In the genomic region with DNA sequence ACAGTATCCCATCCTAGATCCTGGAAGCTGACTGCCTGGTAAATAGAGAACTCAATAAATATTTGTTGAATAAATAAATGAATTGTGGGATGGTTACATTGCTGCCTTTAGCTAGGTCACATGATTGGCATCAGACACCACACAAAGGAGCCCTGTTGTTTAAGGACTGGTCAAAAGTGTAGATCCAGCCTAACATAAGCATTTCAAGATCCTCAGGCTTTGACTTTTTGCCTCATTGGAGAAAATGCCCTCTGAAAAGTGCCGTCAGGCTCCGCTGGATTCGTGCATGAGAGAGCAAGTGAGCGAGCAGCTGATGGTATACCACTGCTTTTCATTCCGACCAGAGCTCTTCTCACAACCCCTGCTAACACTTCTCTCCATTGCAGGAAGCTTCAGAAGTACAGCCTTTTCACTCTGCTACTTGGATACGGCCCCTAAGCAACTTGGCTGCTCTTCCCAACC, we compare ENCODE assay signal across 7 cellular contexts. TPM values are rescaled to one million over a fixed set of nuclear protein-coding genes. Genes with fewer than 3 reads are reported as not detected.
DNase-seq lines count a peak whose midpoint lies in the region; ATAC-seq and TF ChIP-seq lines count a peak whose summit lies in the region.

No MANE protein-coding gene starts in this region.

- ATAC-seq in HG03280 (IDR thresholded peaks at IDR 0.05; ENCODE audit: unreplicated experiment) (no peak), HG03457 (IDR thresholded peaks at IDR 0.05; ENCODE audit: unreplicated experiment) (no peak)

- DNase-seq in GM19238 (ENCODE audit: insufficient read length, low spot score) = peak; percentile 10
- DNase-seq in NAMALWA (ENCODE audit: low spot score) = peak; percentile 66
- DNase-seq in MCF 10A (ENCODE audit: unreplicated experiment) = no peak
- no peak for DNase-seq in uterus

- no peaks in the 10 kb centered on the region for H3K27me3 ChIP-seq in uterus

- peak overlapping the region; percentile 88 for H3K4me3 Mint-ChIP-seq in MCF 10A (ENCODE audit: unreplicated experiment)

- H3K36me3 ChIP-seq in mesodermal cell (ENCODE audit: control insufficient read depth, insufficient read depth, low read length) (peaks cover 23% of the 10 kb centered on the region), uterus (no peaks in the 10 kb centered on the region)

- H3K9me3 Mint-ChIP-seq in MCF 10A (ENCODE audit: unreplicated experiment) = no peaks in the 10 kb centered on the region

- BruUV-seq in MCF 10A (replicated peaks; lab: Mats Ljungman, UMichigan) = no TSS peak

- H3K27me3 Mint-ChIP-seq in MCF 10A (ENCODE audit: insufficient read depth, unreplicated experiment) = no peaks in the 10 kb centered on the region

- H3K4me3 ChIP-seq in mesodermal cell (ENCODE audit: extremely low read depth, insufficient read depth, low read length, poor library complexity, severe bottlenecking) (no peak overlapping the region), uterus (no peak overlapping the region)

- no peaks in the 10 kb centered on the region for H3K9me3 ChIP-seq in mesodermal cell (ENCODE audit: control insufficient read depth, low read length)
- H3K9me3 ChIP-seq in uterus = no peaks in the 10 kb centered on the region

- POLR2A ChIA-PET in MCF 10A (lab: Yijun Ruan, JAX) = interaction anchor here (0.7 to 2.5 kb wide), 6 partner anchors 8 to 1332 kb away, joined by 3 to 26 read pairs (median 6); partner anchors contain the start of genes ZNF397 and ZSCAN30

- H3K27ac ChIP-seq in mesodermal cell (ENCODE audit: low read depth, low read length, severe bottlenecking) = peak overlapping the region; percentile 100
- peak overlapping the region; percentile 99 to 100 for H3K27ac ChIP-seq in uterus

- intact Hi-C loops in MCF 10A (cut with micrococcal nuclease) (loop anchor here (2.0 kb wide), 1 partner anchor 105 kb away; the partner anchor contains the start of gene ZNF397), uterus (cut with DNase I; ENCODE audit: low total_unique reads) (loop anchor here (10.0 kb wide), 1 partner anchor 101 kb away; the partner anchor contains the start of gene ZNF397)

- H3K4me1 ChIP-seq in mesodermal cell (ENCODE audit: control insufficient read depth, insufficient read depth, low read length, poor library complexity, severe bottlenecking) (peaks cover 7% of the 10 kb centered on the region), uterus (no peaks in the 10 kb centered on the region)

- no peak overlapping the region for H3K27ac Mint-ChIP-seq in MCF 10A (ENCODE audit: low read depth, unreplicated experiment)

- H3K4me1 Mint-ChIP-seq in MCF 10A (ENCODE audit: insufficient read depth, unreplicated experiment) = peaks cover 9% of the 10 kb centered on the region

- no peak for TF ChIP-seq POLR2A in uterus (IDR thresholded peaks at IDR 0.05)

- peaks cover 19% of the 10 kb centered on the region for H3K36me3 Mint-ChIP-seq in MCF 10A (ENCODE audit: insufficient read depth, unreplicated experiment)

- 60 to 67% methylated on average over 4 to 5 of the region's 6 CpGs for WGBS in mesodermal cell (ENCODE audit: insufficient coverage in 2 of 2), 2 experiments

- CTCF ChIA-PET in MCF 10A (lab: Yijun Ruan, JAX) = interaction anchor here (0.5 to 3.6 kb wide), 5 partner anchors 9 to 1270 kb away, joined by 3 to 18 read pairs (median 4); no protein-coding TSS in a partner anchor

- no peak for TF ChIP-seq CTCF in MCF 10A (IDR thresholded peaks at IDR 0.05; ENCODE audit: unreplicated experiment)
- no peak for TF ChIP-seq CTCF in uterus (IDR thresholded peaks at IDR 0.05)

RNA-seq across cellular contexts. Expression of gene ZNF24, which starts 1.3 kb away (rescaled TPM):
- total RNA-seq in MCF 10A (2022) = 39.1 and 44.0 TPM in 2 replicates
- 40.7 TPM for polyA plus RNA-seq in mesodermal cell (2013, experiment 1 of 2)
- polyA plus RNA-seq in mesodermal cell (2013, experiment 2 of 2) = 45.6 TPM
- total RNA-seq in uterus = 10 to 100 TPM; 22.0 to 86.7 (median 42.8) TPM

RNA-seq across cellular contexts. Expression of gene ZNF396, which starts 31.6 kb away (rescaled TPM):
- 1.2 and 2.0 TPM in 2 replicates for total RNA-seq in MCF 10A (2022)
- 1.9 TPM for polyA plus RNA-seq in mesodermal cell (2013, experiment 1 of 2)
- polyA plus RNA-seq in mesodermal cell (2013, experiment 2 of 2) = 2.1 TPM
- 1 to 10 TPM in 2 of 4 donors, under 1 TPM in 2; 0.26 to 3.9 (median 1.0) TPM for total RNA-seq in uterus

RNA-seq across cellular contexts. Expression of gene ZSCAN30, which starts 55.5 kb away (rescaled TPM):
- total RNA-seq in MCF 10A (2022) (20.5 and 30.1 TPM in 2 replicates), uterus (10 to 100 TPM in 3 of 4 donors, 1 to 10 TPM in 1; 5.0 to 40.3 (median 17.8) TPM)
- 11.7 TPM for polyA plus RNA-seq in mesodermal cell (2013, experiment 1 of 2)
- 12.9 TPM for polyA plus RNA-seq in mesodermal cell (2013, experiment 2 of 2)

Comparison
In these comparisons a context has a peak if more than half of its experiments do, and no peak if none do; other contexts are left out.
1. DNase-seq: peak in GM19238 (single experiment) and NAMALWA (single experiment); none in MCF 10A (single experiment) and uterus (0 of 2).